ENCODE assay signal across 8 cellular contexts in the genomic region with DNA sequence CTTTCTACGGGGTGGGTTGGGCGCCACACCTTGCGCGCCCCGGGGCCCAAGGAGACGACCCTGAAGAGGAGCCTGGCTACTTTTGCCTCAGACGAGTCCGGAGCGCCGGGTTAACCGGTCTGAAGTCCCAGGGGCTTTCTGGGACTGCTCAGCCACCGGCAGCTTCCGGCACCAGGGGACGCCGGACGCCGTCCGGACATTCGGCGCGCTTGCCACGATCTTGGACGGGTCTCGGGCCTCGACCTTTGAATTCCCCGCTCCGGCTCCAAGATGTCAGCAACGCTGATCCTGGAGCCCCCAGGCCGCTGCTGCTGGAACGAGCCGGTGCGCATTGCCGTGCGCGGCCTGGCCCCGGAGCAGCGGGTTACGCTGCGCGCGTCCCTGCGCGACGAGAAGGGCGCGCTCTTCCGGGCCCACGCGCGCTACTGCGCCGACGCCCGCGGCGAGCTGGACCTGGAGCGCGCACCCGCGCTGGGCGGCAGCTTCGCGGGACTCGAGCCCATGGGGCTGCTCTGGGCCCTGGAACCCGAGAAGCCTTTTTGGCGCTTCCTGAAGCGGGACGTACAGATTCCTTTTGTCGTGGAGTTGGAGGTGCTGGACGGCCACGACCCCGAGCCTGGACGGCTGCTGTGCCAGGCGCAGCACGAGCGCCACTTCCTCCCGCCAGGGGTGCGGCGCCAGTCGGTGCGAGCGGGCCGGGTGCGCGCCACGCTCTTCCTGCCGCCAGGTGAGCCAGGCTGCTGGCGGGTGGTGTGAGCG. TPM values are rescaled to one million over a fixed set of nuclear protein-coding genes. Genes with fewer than 3 reads are reported as not detected.
DNase-seq lines count a peak whose midpoint lies in the region; ATAC-seq, FAIRE-seq and TF ChIP-seq lines count a peak whose summit lies in the region.

A gene with protein sequence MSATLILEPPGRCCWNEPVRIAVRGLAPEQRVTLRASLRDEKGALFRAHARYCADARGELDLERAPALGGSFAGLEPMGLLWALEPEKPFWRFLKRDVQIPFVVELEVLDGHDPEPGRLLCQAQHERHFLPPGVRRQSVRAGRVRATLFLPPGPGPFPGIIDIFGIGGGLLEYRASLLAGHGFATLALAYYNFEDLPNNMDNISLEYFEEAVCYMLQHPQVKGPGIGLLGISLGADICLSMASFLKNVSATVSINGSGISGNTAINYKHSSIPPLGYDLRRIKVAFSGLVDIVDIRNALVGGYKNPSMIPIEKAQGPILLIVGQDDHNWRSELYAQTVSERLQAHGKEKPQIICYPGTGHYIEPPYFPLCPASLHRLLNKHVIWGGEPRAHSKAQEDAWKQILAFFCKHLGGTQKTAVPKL (plus strand): TSS at position 184 of the 759 bp plus-strand sequence. CDS start 87 bp downstream, at position 271.

- H3K27me3 ChIP-seq in Panc1 (ENCODE audit: control insufficient read depth, insufficient read depth, low read length) (no peaks in the 10 kb centered on the region), right atrium auricular region (no peaks in the 10 kb centered on the region)

- H3K4me1 ChIP-seq in Panc1 (ENCODE audit: control insufficient read depth, insufficient read depth, low read length) (no peaks in the 10 kb centered on the region), right atrium auricular region (peaks cover 0 to 10% of the 10 kb centered on the region in 2 donors)

- H3K9me3 ChIP-seq in Panc1 (ENCODE audit: control insufficient read depth, insufficient read depth, low read depth, low read length) (no peaks in the 10 kb centered on the region), right atrium auricular region (no peaks in the 10 kb centered on the region)

- intact Hi-C loops in Panc1 (cut with micrococcal nuclease; ENCODE audit: unreplicated experiment) = no loop called here

- ATAC-seq in GM21723 (IDR thresholded peaks at IDR 0.05; ENCODE audit: unreplicated experiment) = peak; percentile 62
- ATAC-seq in Panc1 = peak; percentile 89
- no peak for ATAC-seq in GM21717 (IDR thresholded peaks at IDR 0.05; ENCODE audit: unreplicated experiment)

- DNase-seq in D721Med (ENCODE audit: insufficient read length, low spot score) = peak; percentile 38
- no peak for DNase-seq in Panc1 (ENCODE audit: low read depth, low spot score)
- DNase-seq in activated naive CD4-positive, alpha-beta T cell treated with anti-CD3 and anti-CD28 coated beads, Interleukin-2, amount 50 U/mL, for 16 hours = peak; percentile 62
- DNase-seq in right atrium auricular region (ENCODE audit: low spot score) = no peak
- no peak for DNase-seq in retinal pigment epithelial cell (ENCODE audit: low read depth)
- DNase-seq in KG1 (lab: John Stamatoyannopoulos, UW) = no peak

- POLR2A ChIA-PET in Panc1 (lab: Charles Lee) = no interaction called here

- TF ChIP-seq CTCF in D721Med (IDR thresholded peaks at IDR 0.05; ENCODE audit: insufficient read depth, missing control alignments) (no peak), Panc1 (IDR thresholded peaks at IDR 0.05) (no peak), right atrium auricular region (IDR thresholded peaks at IDR 0.05) (peak in 1 of 2 donors; percentile 18), retinal pigment epithelial cell (conservative IDR thresholded peaks at IDR 0.05; ENCODE audit: low read depth, low read length) (peak; percentile 1)

- in situ Hi-C loops in Panc1 (cut with HindIII; ENCODE audit: low pct_unique_long_range_greater_than_20kb, low sequenced_read_pairs) = no loop called here

- H3K27ac ChIP-seq in Panc1 (ENCODE audit: low read length) (peak within 1 kb of the TSS; percentile 63), right atrium auricular region (peak within 1 kb of the TSS in 1 of 2 donors; percentile 12)

- BruUV-seq in Panc1 (replicated peaks; lab: Mats Ljungman, UMichigan) = no TSS peak

- CTCF ChIA-PET in Panc1 (lab: Charles Lee) = no interaction called here

- no peak for FAIRE-seq in D721Med (lab: Jason Lieb, UNC)

- H3K36me3 ChIP-seq in Panc1 (ENCODE audit: control insufficient read depth, insufficient read depth, low read length) (no peaks in the 10 kb centered on the region), right atrium auricular region (no peaks in the 10 kb centered on the region)

- H3K4me3 ChIP-seq in Panc1 (ENCODE audit: low read depth in 2 of 2, low read length in 2 of 2) (peak within 1 kb of the TSS; percentile 52 to 60), right atrium auricular region (peak within 1 kb of the TSS; percentile 57 to 64), retinal pigment epithelial cell (ENCODE audit: low read length) (peak within 1 kb of the TSS; percentile 52)

RNA-seq across cellular contexts. Expression of the gene that starts here (rescaled TPM):
- total RNA-seq in Panc1 (2021; ENCODE audit: unreplicated experiment) (2.7 TPM), right atrium auricular region (under 1 TPM; 0.52 to 0.63 TPM)
- polyA plus RNA-seq in Panc1 (2012; ENCODE audit: insufficient read length) = 2.4 TPM

Comparison
In these comparisons a context has a peak if more than half of its experiments do, and no peak if none do; other contexts are left out.
1. DNase-seq: peak in D721Med (single experiment) and activated naive CD4-positive, alpha-beta T cell treated with anti-CD3 and anti-CD28 coated beads, Interleukin-2, amount 50 U/mL, for 16 hours (single experiment); none in Panc1 (single experiment), right atrium auricular region (single experiment), retinal pigment epithelial cell (single experiment) and KG1 (single experiment).
2. Peak in every context shown above with its lines, with median percentiles within 50 percentile points of each other: H3K4me3 ChIP-seq.